ENCODE assay signal across 5 cellular contexts in genomic region chr19:57812975-57813820, GRCh38. TPM values are rescaled to one million over a fixed set of nuclear protein-coding genes. Genes with fewer than 3 reads are reported as not detected.
A peak's percentile ranks its signal among the peaks of the same experiment; 100 is the strongest.
DNase-seq lines count a peak whose midpoint lies in the region; ATAC-seq, FAIRE-seq and TF ChIP-seq lines count a peak whose summit lies in the region.
"Not testable (repeated sequence)": the region's sequence is repeated elsewhere in the genome, so short reads cannot be mapped to it uniquely, and the experiment has no call there.

No MANE protein-coding gene starts in this region.

- peaks cover 42% of the 10 kb centered on the region for H3K36me3 ChIP-seq in iPS-20b (ENCODE audit: insufficient read depth, low read depth, low read length)
- not testable (repeated sequence) for H3K36me3 ChIP-seq in pancreas

- not testable (repeated sequence) for DNase-seq in HFFc6
- DNase-seq in pancreas: peak in 1 of 6 donors; percentile 32

- TF ChIP-seq CTCF in HFFc6 (IDR thresholded peaks at IDR 0.05); VCaP (conservative IDR thresholded peaks at IDR 0.05); brain (conservative IDR thresholded peaks at IDR 0.05); pancreas (IDR thresholded peaks at IDR 0.05): not testable (repeated sequence)

- H3K36me3 Mint-ChIP-seq in HFFc6 (ENCODE audit: low read depth): peaks cover 19% of the 10 kb centered on the region
- peaks cover 33% of the 10 kb centered on the region for H3K36me3 Mint-ChIP-seq in brain

- not testable (repeated sequence) for H3K9me3 ChIP-seq in iPS-20b (ENCODE audit: insufficient read depth, low read depth, low read length); pancreas

- not testable (repeated sequence) for H3K27me3 ChIP-seq in iPS-20b (ENCODE audit: insufficient read depth, low read length); pancreas

- H3K4me1 Mint-ChIP-seq in HFFc6 (ENCODE audit: low read depth): peaks cover 23% of the 10 kb centered on the region
- H3K4me1 Mint-ChIP-seq in brain: peaks cover 49% of the 10 kb centered on the region

- ATAC-seq in pancreas: not testable (repeated sequence)

- H3K4me3 Mint-ChIP-seq in HFFc6: peak overlapping the region; percentile 43
- peak overlapping the region; percentile 75 to 96 (median 95) for H3K4me3 Mint-ChIP-seq in brain

- H3K27me3 Mint-ChIP-seq in HFFc6 (ENCODE audit: insufficient read depth); brain: not testable (repeated sequence)

- H3K9me3 Mint-ChIP-seq in HFFc6, brain: not testable (repeated sequence)

- H3K27ac ChIP-seq in VCaP: peak overlapping the region; percentile 93
- H3K27ac ChIP-seq in iPS-20b (ENCODE audit: low read length): not testable (repeated sequence)
- peak overlapping the region in 1 of 4 donors; percentile 74 for H3K27ac ChIP-seq in pancreas

- H3K4me3 ChIP-seq in iPS-20b (ENCODE audit: low read length) (peak overlapping the region; percentile 99; the same call in 1 of the 2 replicates), pancreas (peak overlapping the region in 3 of 4 donors; percentile 76 to 82 (median 77))

- not testable (repeated sequence) for FAIRE-seq in pancreas (lab: Jason Lieb, UNC)

- H3K27ac Mint-ChIP-seq in HFFc6: not testable (repeated sequence)
- H3K27ac Mint-ChIP-seq in brain: peak overlapping the region in 3 of 5 experiments; percentile 41 to 79 (median 62)

- not testable (repeated sequence) for H3K9ac ChIP-seq in iPS-20b (ENCODE audit: low read depth, low read length)

- 77 to 86% methylated on average over 12 to 13 of the region's 13 CpGs for WGBS in pancreas, 2 donors

- intact Hi-C loops in pancreas (cut with DNase I): not testable (repeated sequence)

- H3K4me1 ChIP-seq in iPS-20b (ENCODE audit: insufficient read depth, low read length); pancreas: not testable (repeated sequence)

RNA-seq across cellular contexts. Expression of gene ZNF552, which starts 1.5 kb away (rescaled TPM):
- 1 to 10 TPM; 2.7 to 3.8 (median 3.0) TPM for total RNA-seq in HFFc6 (2021; fragmentation: NEBNext Ultra II Directional; extraction: Animal tissue kit (Norgen Biotek cat#: 25700))
- polyA plus RNA-seq in brain (ENCODE audit: insufficient read depth, low read depth, low replicate concordance) (1.1 TPM), pancreas (1 to 10 TPM; 3.4 to 4.7 TPM)
- total RNA-seq in pancreas: 1 to 10 TPM; 3.4 to 5.8 (median 4.1) TPM

RNA-seq across cellular contexts. Expression of gene ZNF587B, which starts 16.9 kb away (rescaled TPM):
- 10 to 100 TPM in 1 of 6 experiments, 1 to 10 TPM in 5; 7.8 to 10.7 (median 9.4) TPM for total RNA-seq in HFFc6 (2021; fragmentation: NEBNext Ultra II Directional; extraction: Animal tissue kit (Norgen Biotek cat#: 25700))
- polyA plus RNA-seq in brain (ENCODE audit: insufficient read depth, low read depth, low replicate concordance) (0.59 TPM), pancreas (1 to 10 TPM; 4.4 to 8.4 TPM)
- 10 to 100 TPM in 1 of 6 donors, 1 to 10 TPM in 5; 8.0 to 10.3 (median 9.0) TPM for total RNA-seq in pancreas

RNA-seq across cellular contexts. Expression of gene ZNF587, which starts 36.5 kb away (rescaled TPM):
- total RNA-seq in HFFc6 (2021; fragmentation: NEBNext Ultra II Directional; extraction: Animal tissue kit (Norgen Biotek cat#: 25700)): 10 to 100 TPM; 22.6 to 28.6 (median 25.3) TPM
- polyA plus RNA-seq in brain (ENCODE audit: insufficient read depth, low read depth, low replicate concordance) (4.5 TPM), pancreas (10 to 100 TPM in 1 of 2 donors, 1 to 10 TPM in 1; 9.3 to 28.2 TPM)
- total RNA-seq in pancreas: 10 to 100 TPM; 12.2 to 29.5 (median 16.1) TPM

RNA-seq across cellular contexts. Expression of gene ZNF586, which starts 43.7 kb away (rescaled TPM):
- total RNA-seq in HFFc6 (2021; fragmentation: NEBNext Ultra II Directional; extraction: Animal tissue kit (Norgen Biotek cat#: 25700)): 1 to 10 TPM; 6.4 to 8.8 (median 6.9) TPM
- polyA plus RNA-seq in brain (ENCODE audit: insufficient read depth, low read depth, low replicate concordance) (4.4 TPM), pancreas (1 to 10 TPM; 3.0 to 4.3 TPM)
- total RNA-seq in pancreas: 10 to 100 TPM in 1 of 6 donors, 1 to 10 TPM in 5; 3.9 to 12.9 (median 5.3) TPM
